In genomic region chr22:38699143-38699542, GRCh38 we compare ENCODE assay signal across 8 cellular contexts. TPM values are rescaled to one million over a fixed set of nuclear protein-coding genes. Genes with fewer than 3 reads are reported as not detected.
DNase-seq lines count a peak whose midpoint lies in the region; ATAC-seq and TF ChIP-seq lines count a peak whose summit lies in the region.
"Had no signal": no experiment of that assay in that cellular context is flagged by ENCODE, and none has a peak within 500 bp of the region (broad histone marks: within the 10 kb centered on the region; RNA-seq: fewer than 3 reads in every experiment).

No MANE protein-coding gene starts in this region.

- ATAC-seq in activated T-helper 17 cell treated with anti-CD3 and anti-CD28 coated beads, Interleukin-2, amount 50 U/mL, for 72 hours (replicated peaks): no peak

- no peak for TF ChIP-seq EP300 in stomach (IDR thresholded peaks at IDR 0.05)

- no peak for TF ChIP-seq CTCF in stomach (IDR thresholded peaks at IDR 0.05)

- H3K4me1 Mint-ChIP-seq in activated T-helper 17 cell treated with anti-CD3 and anti-CD28 coated beads, Interleukin-2, amount 50 U/mL, for 72 hours: peaks cover 24% of the 10 kb centered on the region

- 17 to 34% (median 21%) methylated on average over 5 of the region's 5 CpGs for WGBS in stomach, 5 donors

- TF ChIP-seq POLR2A in stomach (IDR thresholded peaks at IDR 0.05): no peak

- H3K36me3 ChIP-seq in iPS-18a (ENCODE audit: control insufficient read depth, low read depth, low read length): no peaks in the 10 kb centered on the region
- peaks cover 0 to 7% (median 5%) of the 10 kb centered on the region in 4 donors for H3K36me3 ChIP-seq in stomach

- intact Hi-C loops in stomach (cut with DNase I; ENCODE audit: low total_unique reads): no loop called here

- H3K4me3 ChIP-seq in iPS-18a (ENCODE audit: low read length) (peak overlapping the region; percentile 59), stomach (peak overlapping the region; percentile 59 to 85 (median 70))

- no peaks in the 10 kb centered on the region for H3K27me3 Mint-ChIP-seq in activated T-helper 17 cell treated with anti-CD3 and anti-CD28 coated beads, Interleukin-2, amount 50 U/mL, for 72 hours

- H3K9me3 Mint-ChIP-seq in activated T-helper 17 cell treated with anti-CD3 and anti-CD28 coated beads, Interleukin-2, amount 50 U/mL, for 72 hours: no peaks in the 10 kb centered on the region

- no peak overlapping the region for H3K9ac ChIP-seq in iPS-18a (ENCODE audit: low read length)

- peak overlapping the region; percentile 98 for H3K4me3 Mint-ChIP-seq in activated T-helper 17 cell treated with anti-CD3 and anti-CD28 coated beads, Interleukin-2, amount 50 U/mL, for 72 hours

- H3K36me3 Mint-ChIP-seq in activated T-helper 17 cell treated with anti-CD3 and anti-CD28 coated beads, Interleukin-2, amount 50 U/mL, for 72 hours (ENCODE audit: low read depth): peaks cover 68% of the 10 kb centered on the region

- DNase-seq in HT-29 (ENCODE audit: low spot score) (peak; percentile 38), stomach (no peak), NCI-H774 (lab: John Stamatoyannopoulos, UW) (no peak), mesenteric fat pad (ENCODE audit: low spot score) (no peak), NCI-H2107 treated with DMSO at 0.1 percent for 48 hours (lab: John Stamatoyannopoulos, UW; ENCODE audit: unreplicated experiment) (no peak)
- DNase-seq: activated CD8-positive, alpha-beta memory T cell treated with anti-CD3 and anti-CD28 coated beads, Interleukin-2, amount 50 U/mL, for 48 hours had no signal

- H3K27ac ChIP-seq in iPS-18a (ENCODE audit: low read length): no peak overlapping the region
- peak overlapping the region; percentile 87 to 99 (median 98) for H3K27ac ChIP-seq in stomach

- H3K9me3 ChIP-seq in iPS-18a (ENCODE audit: control insufficient read depth, low read depth, low read length) (no peaks in the 10 kb centered on the region), stomach (no peaks in the 10 kb centered on the region)

- H3K27me3 ChIP-seq in iPS-18a (ENCODE audit: control insufficient read depth, insufficient read depth, low read length): no peaks in the 10 kb centered on the region
- no peaks in the 10 kb centered on the region for H3K27me3 ChIP-seq in stomach

- H3K4me1 ChIP-seq in iPS-18a (ENCODE audit: control insufficient read depth, low read depth, low read length) (peaks cover 19% of the 10 kb centered on the region), stomach (peaks cover 54 to 68% (median 62%) of the 10 kb centered on the region in 4 donors)

- peak overlapping the region; percentile 92 for H3K27ac Mint-ChIP-seq in activated T-helper 17 cell treated with anti-CD3 and anti-CD28 coated beads, Interleukin-2, amount 50 U/mL, for 72 hours

RNA-seq across cellular contexts. Expression of gene JOSD1, which starts 1.6 kb away (rescaled TPM):
- total RNA-seq in HT-29 (2014; rRNA removed; shearing (Covaris generic)): 60.5 and 79.2 TPM in 2 replicates
- total RNA-seq in activated T-helper 17 cell treated with anti-CD3 and anti-CD28 coated beads, Interleukin-2, amount 50 U/mL, for 72 hours: 100 to 1,000 TPM in 1 of 2 donors, 10 to 100 TPM in 1; 80.1 to 104 TPM
- total RNA-seq in stomach: 10 to 100 TPM; 21.0 to 66.1 (median 35.7) TPM
- polyA plus RNA-seq in stomach: 10 to 100 TPM; 17.9 to 45.1 (median 20.8) TPM
- total RNA-seq in mesenteric fat pad: 53.8 TPM

RNA-seq across cellular contexts. Expression of gene GTPBP1, which starts 6.6 kb away (rescaled TPM):
- 53.8 and 54.9 TPM in 2 replicates for total RNA-seq in HT-29 (2014; rRNA removed; shearing (Covaris generic))
- total RNA-seq in activated T-helper 17 cell treated with anti-CD3 and anti-CD28 coated beads, Interleukin-2, amount 50 U/mL, for 72 hours: 10 to 100 TPM; 70.6 to 92.3 TPM
- total RNA-seq in stomach (100 to 1,000 TPM in 1 of 5 donors, 10 to 100 TPM in 4; 23.8 to 199 (median 41.6) TPM), mesenteric fat pad (40.4 TPM)
- polyA plus RNA-seq in stomach: 10 to 100 TPM in 2 of 3 donors, 1 to 10 TPM in 1; 9.2 to 18.6 (median 11.0) TPM

RNA-seq across cellular contexts. Expression of gene TOMM22, which starts 17.4 kb away (rescaled TPM):
- 46.4 and 46.5 TPM in 2 replicates for total RNA-seq in HT-29 (2014; rRNA removed; shearing (Covaris generic))
- 100 to 1,000 TPM in 1 of 2 donors, 10 to 100 TPM in 1; 59.9 to 138 TPM for total RNA-seq in activated T-helper 17 cell treated with anti-CD3 and anti-CD28 coated beads, Interleukin-2, amount 50 U/mL, for 72 hours
- 10 to 100 TPM; 22.6 to 66.5 (median 26.1) TPM for total RNA-seq in stomach
- polyA plus RNA-seq in stomach: 10 to 100 TPM; 31.5 to 58.2 (median 43.3) TPM
- 71.1 TPM for total RNA-seq in mesenteric fat pad

RNA-seq across cellular contexts. Expression of gene CBY1, which starts 42.7 kb away (rescaled TPM):
- total RNA-seq in HT-29 (2014; rRNA removed; shearing (Covaris generic)): 7.3 and 10.5 TPM in 2 replicates
- total RNA-seq in activated T-helper 17 cell treated with anti-CD3 and anti-CD28 coated beads, Interleukin-2, amount 50 U/mL, for 72 hours: 10 to 100 TPM; 10.4 to 11.5 TPM
- total RNA-seq in stomach (10 to 100 TPM in 2 of 5 donors, 1 to 10 TPM in 3; 1.8 to 38.4 (median 9.9) TPM), mesenteric fat pad (18.9 TPM)
- polyA plus RNA-seq in stomach: 10 to 100 TPM; 40.9 to 43.6 (median 41.3) TPM

RNA-seq across cellular contexts. Expression of gene FAM227A, which starts 43.0 kb away (rescaled TPM):
- total RNA-seq in HT-29 (2014; rRNA removed; shearing (Covaris generic)): 1.5 and 2.7 TPM in 2 replicates
- total RNA-seq in activated T-helper 17 cell treated with anti-CD3 and anti-CD28 coated beads, Interleukin-2, amount 50 U/mL, for 72 hours: under 1 TPM; 0.45 to 0.63 TPM
- total RNA-seq in stomach (10 to 100 TPM in 1 of 5 donors, 1 to 10 TPM in 2, under 1 TPM in 2; under 0.01 to 39.1 (median 1.2) TPM), mesenteric fat pad (0.22 TPM)
- 1 to 10 TPM in 1 of 3 donors, under 1 TPM in 2; 0.23 to 2.0 (median 0.44) TPM for polyA plus RNA-seq in stomach
